In the genomic region with DNA sequence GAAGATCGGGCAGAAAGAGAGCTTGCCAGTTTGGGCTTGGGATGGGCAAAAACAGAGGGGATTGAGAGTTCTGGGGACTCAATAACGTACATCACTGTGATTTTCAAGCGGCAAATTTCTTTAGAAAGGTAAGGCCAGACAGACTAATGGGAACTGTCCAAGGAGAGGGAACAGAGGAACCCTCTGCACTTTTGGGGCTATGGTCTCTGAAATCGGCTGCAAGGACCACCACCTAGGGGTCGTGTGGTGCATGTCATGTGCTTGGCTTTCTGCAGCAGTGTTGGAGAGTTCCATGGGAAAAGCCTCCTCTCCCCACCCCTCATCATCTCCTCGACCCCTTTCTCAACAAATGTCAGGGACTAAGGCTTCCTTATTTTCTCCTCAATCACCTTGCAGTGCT, we compare ENCODE assay signal across 10 cellular contexts.
A peak's percentile ranks its signal among the peaks of the same experiment; 100 is the strongest.
DNase-seq lines count a peak whose midpoint lies in the region; ATAC-seq, FAIRE-seq and TF ChIP-seq lines count a peak whose summit lies in the region.
"Had no signal": no experiment of that assay in that cellular context is flagged by ENCODE, and none has a peak within 500 bp of the region (broad histone marks: within the 10 kb centered on the region; RNA-seq: fewer than 3 reads in every experiment).

No MANE protein-coding gene starts in this region.

- WGBS in thyroid gland, 2 donors: 63 to 65% methylated on average over 6 of the region's 6 CpGs

- CTCF ChIA-PET in activated CD4-positive, alpha-beta T cell treated with anti-CD3 and anti-CD28 coated beads for 36 hours (lab: Charles Lee): interaction anchor here (1.1 to 1.8 kb wide), 5 partner anchors 22 to 364 kb away, joined by 3 to 6 read pairs (median 5); no protein-coding TSS in a partner anchor
- CTCF ChIA-PET in activated B cell treated with CpG ODN at 0.5 μM for 24 hours (lab: Charles Lee): no interaction called here

- ATAC-seq in activated CD4-positive, alpha-beta T cell treated with anti-CD3 and anti-CD28 coated beads for 36 hours: no peak
- ATAC-seq in activated B cell treated with CpG ODN at 0.5 μM for 24 hours (ENCODE audit: low read depth): no peak

- peaks cover 36% of the 10 kb centered on the region for H3K4me1 Mint-ChIP-seq in activated CD4-positive, alpha-beta T cell treated with anti-CD3 and anti-CD28 coated beads for 36 hours
- peaks cover 32% of the 10 kb centered on the region for H3K4me1 Mint-ChIP-seq in activated CD4-positive, alpha-beta T cell treated with anti-CD3 and anti-CD28 coated beads, Interleukin-2, amount 10 ng/mL, durations not matched to agents 24 days and 14 days
- peaks cover 26% of the 10 kb centered on the region for H3K4me1 Mint-ChIP-seq in activated B cell treated with CpG ODN at 0.5 μM for 24 hours
- H3K4me1 Mint-ChIP-seq in nephron: peaks cover 21% of the 10 kb centered on the region
- H3K4me1 Mint-ChIP-seq in immature natural killer cell: peaks cover 20 to 24% of the 10 kb centered on the region in 2 donors

- H3K4me3 Mint-ChIP-seq in activated CD4-positive, alpha-beta T cell treated with anti-CD3 and anti-CD28 coated beads for 36 hours: peak overlapping the region; percentile 82
- H3K4me3 Mint-ChIP-seq in activated CD4-positive, alpha-beta T cell treated with anti-CD3 and anti-CD28 coated beads, Interleukin-2, amount 10 ng/mL, durations not matched to agents 24 days and 14 days: no peak overlapping the region
- H3K4me3 Mint-ChIP-seq in activated B cell treated with CpG ODN at 0.5 μM for 24 hours (peak overlapping the region; percentile 32), nephron (peak overlapping the region; percentile 4 to 58 (median 58)), immature natural killer cell (peak overlapping the region in 1 of 5 donors; percentile 43)

- intact Hi-C loops in activated CD4-positive, alpha-beta T cell treated with anti-CD3 and anti-CD28 coated beads for 36 hours (cut with DNase I, micrococcal nuclease): loop anchor here in 1 of 2 experiments (5.0 kb wide), 1 partner anchor 76 kb away; no protein-coding TSS in a partner anchor
- intact Hi-C loops in activated CD4-positive, alpha-beta T cell treated with anti-CD3 and anti-CD28 coated beads, Interleukin-2, amount 10 ng/mL, durations not matched to agents 24 days and 14 days (cut with micrococcal nuclease): no loop called here
- intact Hi-C loops in activated B cell treated with CpG ODN at 0.5 μM for 24 hours (cut with micrococcal nuclease): loop anchor here (5.0 to 10.0 kb wide), 2 partner anchors 364 to 394 kb away; a partner anchor contains a TSS
- intact Hi-C loops in thyroid gland (cut with DNase I): no loop called here

- no peak for TF ChIP-seq CTCF in activated B cell treated with CpG ODN at 0.5 μM for 24 hours (IDR thresholded peaks at IDR 0.05)
- TF ChIP-seq CTCF in nephron (IDR thresholded peaks at IDR 0.05; ENCODE audit: unreplicated experiment in 3 of 3): no peak
- TF ChIP-seq CTCF in thyroid gland (IDR thresholded peaks at IDR 0.05): no peak

- H3K4me1 ChIP-seq in thyroid gland: peaks cover 0 to 7% of the 10 kb centered on the region in 2 donors

- no peak overlapping the region for H3K27ac ChIP-seq in thyroid gland

- H3K27me3 Mint-ChIP-seq in activated CD4-positive, alpha-beta T cell treated with anti-CD3 and anti-CD28 coated beads for 36 hours: peaks cover 22% of the 10 kb centered on the region
- H3K27me3 Mint-ChIP-seq in activated CD4-positive, alpha-beta T cell treated with anti-CD3 and anti-CD28 coated beads, Interleukin-2, amount 10 ng/mL, durations not matched to agents 24 days and 14 days: peaks cover 32% of the 10 kb centered on the region
- peaks cover 15% of the 10 kb centered on the region for H3K27me3 Mint-ChIP-seq in activated B cell treated with CpG ODN at 0.5 μM for 24 hours
- peaks cover 55% of the 10 kb centered on the region for H3K27me3 Mint-ChIP-seq in nephron (ENCODE audit: low read depth)
- peaks cover 18 to 34% (median 26%) of the 10 kb centered on the region in 3 donors for H3K27me3 Mint-ChIP-seq in immature natural killer cell (ENCODE audit: low read depth in 3 of 3)

- no peak for DNase-seq in activated CD4-positive, alpha-beta T cell treated with anti-CD3 and anti-CD28 coated beads for 36 hours
- DNase-seq in activated CD4-positive, alpha-beta T cell treated with anti-CD3 and anti-CD28 coated beads, Interleukin-2, amount 10 ng/mL, durations not matched to agents 24 days and 14 days: no peak
- DNase-seq in GM12892 (ENCODE audit: insufficient read length): no peak
- no peak for DNase-seq in activated B cell treated with CpG ODN at 0.5 μM for 24 hours
- no peak for DNase-seq in amygdala (lab: John Stamatoyannopoulos, UW)
- no peak for DNase-seq in thyroid gland
- no peak for DNase-seq in immature natural killer cell
- DNase-seq: GDM1 had no signal

- H3K9me3 ChIP-seq in thyroid gland: no peaks in the 10 kb centered on the region

- peak; percentile 73 for FAIRE-seq in GM12892 (lab: Jason Lieb, UNC)

- TF ChIP-seq POLR2A in GM12892 (IDR thresholded peaks at IDR 0.05; ENCODE audit: low read depth, low read length) (no peak), thyroid gland (IDR thresholded peaks at IDR 0.05) (no peak)

- no peaks in the 10 kb centered on the region for H3K27me3 ChIP-seq in thyroid gland

- H3K36me3 ChIP-seq in thyroid gland: no peaks in the 10 kb centered on the region

- H3K27ac Mint-ChIP-seq in activated CD4-positive, alpha-beta T cell treated with anti-CD3 and anti-CD28 coated beads for 36 hours: peak overlapping the region; percentile 69
- no peak overlapping the region for H3K27ac Mint-ChIP-seq in activated CD4-positive, alpha-beta T cell treated with anti-CD3 and anti-CD28 coated beads, Interleukin-2, amount 10 ng/mL, durations not matched to agents 24 days and 14 days
- H3K27ac Mint-ChIP-seq in activated B cell treated with CpG ODN at 0.5 μM for 24 hours: peak overlapping the region; percentile 50
- no peak overlapping the region for H3K27ac Mint-ChIP-seq in nephron
- no peak overlapping the region for H3K27ac Mint-ChIP-seq in immature natural killer cell
- H3K27ac Mint-ChIP-seq: mesothelial cell of epicardium had no signal

- no peaks in the 10 kb centered on the region for H3K36me3 Mint-ChIP-seq in activated CD4-positive, alpha-beta T cell treated with anti-CD3 and anti-CD28 coated beads for 36 hours (ENCODE audit: low read depth)
- peaks cover 4% of the 10 kb centered on the region for H3K36me3 Mint-ChIP-seq in activated CD4-positive, alpha-beta T cell treated with anti-CD3 and anti-CD28 coated beads, Interleukin-2, amount 10 ng/mL, durations not matched to agents 24 days and 14 days (ENCODE audit: low read depth)
- H3K36me3 Mint-ChIP-seq in activated B cell treated with CpG ODN at 0.5 μM for 24 hours (ENCODE audit: low read depth) (peaks cover 6% of the 10 kb centered on the region), nephron (ENCODE audit: low read depth) (no peaks in the 10 kb centered on the region), immature natural killer cell (no peaks in the 10 kb centered on the region)
- H3K36me3 Mint-ChIP-seq: mesothelial cell of epicardium had no signal

- H3K4me3 ChIP-seq in thyroid gland (replicated peaks in 1 of 3): no peak overlapping the region

- POLR2A ChIA-PET in activated CD4-positive, alpha-beta T cell treated with anti-CD3 and anti-CD28 coated beads for 36 hours (lab: Charles Lee): interaction anchor here (1.1 kb wide), 1 partner anchor 80 kb away, joined by 4 read pairs; a partner anchor contains a TSS
- POLR2A ChIA-PET in activated B cell treated with CpG ODN at 0.5 μM for 24 hours (lab: Charles Lee): interaction anchor here (3.6 kb wide), 1 partner anchor 81 kb away, joined by 56 read pairs; a partner anchor contains a TSS

- H3K9me3 Mint-ChIP-seq in activated CD4-positive, alpha-beta T cell treated with anti-CD3 and anti-CD28 coated beads for 36 hours (ENCODE audit: low read depth): no peaks in the 10 kb centered on the region
- H3K9me3 Mint-ChIP-seq in activated CD4-positive, alpha-beta T cell treated with anti-CD3 and anti-CD28 coated beads, Interleukin-2, amount 10 ng/mL, durations not matched to agents 24 days and 14 days: no peaks in the 10 kb centered on the region
- no peaks in the 10 kb centered on the region for H3K9me3 Mint-ChIP-seq in activated B cell treated with CpG ODN at 0.5 μM for 24 hours
- H3K9me3 Mint-ChIP-seq in nephron: no peaks in the 10 kb centered on the region
- no peaks in the 10 kb centered on the region for H3K9me3 Mint-ChIP-seq in immature natural killer cell
- H3K9me3 Mint-ChIP-seq: mesothelial cell of epicardium had no signal

Comparison
In these comparisons a context has a peak if more than half of its experiments do, and no peak if none do; other contexts are left out.
1. H3K27ac Mint-ChIP-seq: peak in activated CD4-positive, alpha-beta T cell treated with anti-CD3 and anti-CD28 coated beads for 36 hours (single experiment) and activated B cell treated with CpG ODN at 0.5 μM for 24 hours (single experiment); none in activated CD4-positive, alpha-beta T cell treated with anti-CD3 and anti-CD28 coated beads, Interleukin-2, amount 10 ng/mL, durations not matched to agents 24 days and 14 days (single experiment), nephron (0 of 3) and immature natural killer cell (0 of 6).